ENCODE assay signal across 11 cellular contexts in genomic region chr7:91945476-91945875, GRCh38. TPM values are rescaled to one million over a fixed set of nuclear protein-coding genes. Genes with fewer than 3 reads are reported as not detected.
DNase-seq lines count a peak whose midpoint lies in the region; ATAC-seq, FAIRE-seq and TF ChIP-seq lines count a peak whose summit lies in the region.
"Had no signal": no experiment of that assay in that cellular context is flagged by ENCODE, and none has a peak within 500 bp of the region (broad histone marks: within the 10 kb centered on the region; RNA-seq: fewer than 3 reads in every experiment).

No MANE protein-coding gene starts in this region.

- peak overlapping the region; percentile 21 for H3K27ac Mint-ChIP-seq in stimulated activated naive CD8-positive, alpha-beta T cell treated with anti-CD3 and anti-CD28 coated beads, Interleukin-15, Interleukin-2, amounts not matched to agents 100 ng/mL and 50 ng/mL, for 24 hours
- H3K27ac Mint-ChIP-seq: activated CD4-positive, alpha-beta memory T cell treated with anti-CD3 and anti-CD28 coated beads, Interleukin-2, amount 10 ng/mL, durations not matched to agents 7 days and 5 days had no signal

- H3K4me3 Mint-ChIP-seq in stimulated activated naive CD8-positive, alpha-beta T cell treated with anti-CD3 and anti-CD28 coated beads, Interleukin-15, Interleukin-2, amounts not matched to agents 100 ng/mL and 50 ng/mL, for 24 hours: no peak overlapping the region
- H3K4me3 Mint-ChIP-seq: activated CD4-positive, alpha-beta memory T cell treated with anti-CD3 and anti-CD28 coated beads, Interleukin-2, amount 10 ng/mL, durations not matched to agents 7 days and 5 days had no signal

- TF ChIP-seq CTCF in kidney (IDR thresholded peaks at IDR 0.05; ENCODE audit: borderline replicate concordance, extremely low read depth, insufficient read depth): no peak
- no peak for TF ChIP-seq CTCF in smooth muscle cell (IDR thresholded peaks at IDR 0.05; ENCODE audit: borderline replicate concordance, insufficient read depth, poor library complexity, severe bottlenecking)

- no peak overlapping the region for H3K4me3 ChIP-seq in kidney (ENCODE audit: low read length in 2 of 2)
- H3K4me3 ChIP-seq in smooth muscle cell: no peak overlapping the region

- H3K4me1 Mint-ChIP-seq in stimulated activated naive CD8-positive, alpha-beta T cell treated with anti-CD3 and anti-CD28 coated beads, Interleukin-15, Interleukin-2, amounts not matched to agents 100 ng/mL and 50 ng/mL, for 24 hours (ENCODE audit: low read depth): peaks cover 57% of the 10 kb centered on the region

- peaks cover 28% of the 10 kb centered on the region for H3K36me3 Mint-ChIP-seq in stimulated activated naive CD8-positive, alpha-beta T cell treated with anti-CD3 and anti-CD28 coated beads, Interleukin-15, Interleukin-2, amounts not matched to agents 100 ng/mL and 50 ng/mL, for 24 hours (ENCODE audit: low read depth)

- H3F3A ChIP-seq in smooth muscle cell (ENCODE audit: low read depth): no peaks in the 10 kb centered on the region

- H3K27me3 Mint-ChIP-seq in stimulated activated naive CD8-positive, alpha-beta T cell treated with anti-CD3 and anti-CD28 coated beads, Interleukin-15, Interleukin-2, amounts not matched to agents 100 ng/mL and 50 ng/mL, for 24 hours: no peaks in the 10 kb centered on the region
- H3K27me3 Mint-ChIP-seq: activated CD4-positive, alpha-beta memory T cell treated with anti-CD3 and anti-CD28 coated beads, Interleukin-2, amount 10 ng/mL, durations not matched to agents 7 days and 5 days had no signal

- H4K20me1 ChIP-seq in smooth muscle cell (ENCODE audit: low read depth): peaks cover 87% of the 10 kb centered on the region

- H2AFZ ChIP-seq in smooth muscle cell (ENCODE audit: low read depth): no peak overlapping the region

- H3K4me2 ChIP-seq in smooth muscle cell: no peak overlapping the region

- intact Hi-C loops in kidney (cut with DNase I): no loop called here

- no peaks in the 10 kb centered on the region for H3K9me3 Mint-ChIP-seq in stimulated activated naive CD8-positive, alpha-beta T cell treated with anti-CD3 and anti-CD28 coated beads, Interleukin-15, Interleukin-2, amounts not matched to agents 100 ng/mL and 50 ng/mL, for 24 hours
- H3K9me3 Mint-ChIP-seq: activated CD4-positive, alpha-beta memory T cell treated with anti-CD3 and anti-CD28 coated beads, Interleukin-2, amount 10 ng/mL, durations not matched to agents 7 days and 5 days had no signal

- H3K27me3 ChIP-seq in smooth muscle cell (ENCODE audit: low read depth): no peaks in the 10 kb centered on the region

- ATAC-seq in stimulated activated naive CD8-positive, alpha-beta T cell treated with anti-CD3 and anti-CD28 coated beads, Interleukin-15, Interleukin-2, amounts not matched to agents 100 U/mL and 50 U/mL, for 24 hours: no peak
- ATAC-seq in GM18519 (IDR thresholded peaks at IDR 0.05; ENCODE audit: low FRiP score, unreplicated experiment): no peak

- no peak overlapping the region for H3K27ac ChIP-seq in kidney (ENCODE audit: low read depth in 2 of 2, low read length in 2 of 2)
- no peak overlapping the region for H3K27ac ChIP-seq in smooth muscle cell (ENCODE audit: low read depth)

- H3K79me2 ChIP-seq in smooth muscle cell (ENCODE audit: low read depth): peaks cover 87% of the 10 kb centered on the region

- H3K36me3 ChIP-seq in kidney (ENCODE audit: control insufficient read depth in 1 of 2, insufficient read depth in 2 of 2, low read length in 2 of 2): no peaks in the 10 kb centered on the region
- H3K36me3 ChIP-seq in smooth muscle cell (ENCODE audit: low read depth): no peaks in the 10 kb centered on the region

- DNase-seq in stimulated activated naive CD8-positive, alpha-beta T cell treated with anti-CD3 and anti-CD28 coated beads, Interleukin-15, Interleukin-2, amounts not matched to agents 100 U/mL and 50 U/mL, for 24 hours: no peak
- DNase-seq in amniotic epithelial cell (ENCODE audit: low read depth): peak; percentile 92
- DNase-seq in kidney: no peak
- DNase-seq in NK-92 treated with Interleukin-12 subunit alpha and Interleukin-12 subunit beta, amount 100 ng/mL, for 24 hours (lab: John Stamatoyannopoulos, UW): no peak
- no peak for DNase-seq in activated CD4-positive, alpha-beta T cell treated with anti-CD3 and anti-CD28 coated beads, Interleukin-2, amount 50 U/mL, for 4 hours
- no peak for DNase-seq in smooth muscle cell (lab: John Stamatoyannopoulos, UW; ENCODE audit: unreplicated experiment)
- DNase-seq: activated CD4-positive, alpha-beta memory T cell treated with anti-CD3 and anti-CD28 coated beads, Interleukin-2, amount 10 ng/mL, durations not matched to agents 7 days and 5 days; COR-L47; stimulated activated CD4-positive, alpha-beta T cell treated with anti-CD3 and anti-CD28 coated beads, Interleukin-1b, Interleukin-23, amount 100 ng/mL, for 48 hours had no signal

- 70% methylated on average over 2 of the region's 2 CpGs for WGBS in smooth muscle cell (ENCODE audit: low lambda C conversion rate)

- FAIRE-seq in kidney (lab: Jason Lieb, UNC): peak; percentile 25

- no peaks in the 10 kb centered on the region for H3K9me3 ChIP-seq in kidney (ENCODE audit: control insufficient read depth in 1 of 2, low read length in 2 of 2)
- H3K9me3 ChIP-seq in smooth muscle cell (replicated peaks; ENCODE audit: low read depth): no peaks in the 10 kb centered on the region

- H3K4me1 ChIP-seq in kidney (ENCODE audit: control insufficient read depth in 1 of 2, insufficient read depth in 1 of 2, low read depth in 1 of 2, low read length in 2 of 2) (peaks cover 0 to 4% of the 10 kb centered on the region in 2 donors), smooth muscle cell (ENCODE audit: low read depth) (peaks cover 19% of the 10 kb centered on the region)

- H3K9ac ChIP-seq in kidney (ENCODE audit: low read length in 2 of 2) (no peak overlapping the region), smooth muscle cell (ENCODE audit: low read depth) (no peak overlapping the region)

RNA-seq across cellular contexts. Expression of gene AKAP9, which starts 4.8 kb away (rescaled TPM):
- total RNA-seq in kidney: 66.8 TPM
- 18.5 TPM for polyA plus RNA-seq in kidney (ENCODE audit: insufficient read depth, low read depth, low replicate concordance)
- 57.8 and 62.7 TPM in 2 replicates for total RNA-seq in smooth muscle cell
- 41.7 and 66.3 TPM in 2 replicates for polyA plus RNA-seq in smooth muscle cell
